1 cellular context compared by ENCODE assay signal in the genomic region with DNA sequence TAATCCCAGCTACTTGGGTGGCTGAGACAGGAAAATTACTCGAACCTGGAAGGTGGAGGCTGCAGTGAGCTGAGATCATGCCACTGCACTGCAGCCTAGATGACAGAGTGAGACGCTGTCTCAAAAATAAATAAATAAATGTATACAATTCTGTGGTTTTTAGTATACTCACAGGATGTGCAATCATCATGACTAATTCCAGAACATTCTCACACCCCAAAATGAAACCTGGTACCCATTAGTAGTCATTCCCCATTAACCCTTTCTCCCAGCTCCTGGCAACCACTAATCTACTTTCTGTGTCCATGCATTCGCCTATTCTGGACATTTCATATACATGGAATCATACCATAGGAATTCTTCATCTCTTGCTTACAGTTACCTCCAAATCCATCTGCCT.
TF ChIP-seq lines count a peak whose summit lies in the region.

No MANE protein-coding gene starts in this region.

TF ChIP-seq in GM12878, 131 proteins besides CTCF, POLR2A, EP300 and RAD21 (continued from another document):
- TF ChIP-seq TCF7 (IDR thresholded peaks at IDR 0.05; ENCODE audit: borderline replicate concordance) (no peak), RB1 (IDR thresholded peaks at IDR 0.05; ENCODE audit: borderline replicate concordance) (no peak), IRF4 (IDR thresholded peaks at IDR 0.05; ENCODE audit: low read depth, low read length) (peak; percentile 58; the same call in 1 of the 2 replicates), BCL11A (IDR thresholded peaks at IDR 0.05; ENCODE audit: low read depth, low read length) (peak; percentile 48; the same call in 1 of the 2 replicates), SIX5 (IDR thresholded peaks at IDR 0.05; ENCODE audit: low read depth, low read length, severe bottlenecking) (no peak), CBFB (IDR thresholded peaks at IDR 0.05; ENCODE audit: low read depth) (peak; percentile 39; the same call in 1 of the 2 replicates), NR2C1 (IDR thresholded peaks at IDR 0.05) (no peak), FOXM1 (IDR thresholded peaks at IDR 0.05; ENCODE audit: low read depth, low read length) (peak; percentile 49; the same call in 1 of the 2 replicates), RUNX3 (IDR thresholded peaks at IDR 0.05; ENCODE audit: low read length) (peak; percentile 85), CBX3 (IDR thresholded peaks at IDR 0.05; ENCODE audit: borderline replicate concordance, low read depth) (no peak), YY1 (IDR thresholded peaks at IDR 0.05; ENCODE audit: low read depth, low read length) (no peak), NFIC (IDR thresholded peaks at IDR 0.05; ENCODE audit: low read depth, low read length) (peak; percentile 62; the same call in 1 of the 2 replicates), ESRRA (IDR thresholded peaks at IDR 0.05; ENCODE audit: low read length) (no peak), CBX5 (IDR thresholded peaks at IDR 0.05; ENCODE audit: low read depth) (no peak), EED (IDR thresholded peaks at IDR 0.05; ENCODE audit: low read depth) (peak; percentile 39; the same call in 1 of the 2 replicates), PML (IDR thresholded peaks at IDR 0.05; ENCODE audit: low read length) (no peak), YBX1 (IDR thresholded peaks at IDR 0.05) (no peak), WRNIP1 (IDR thresholded peaks at IDR 0.05; ENCODE audit: borderline replicate concordance, low read depth, low read length) (no peak), STAT3 (IDR thresholded peaks at IDR 0.05; ENCODE audit: low read depth, low read length) (no peak), EZH2 (IDR thresholded peaks at IDR 0.05; ENCODE audit: borderline replicate concordance, control insufficient read depth, low read depth, low read length) (no peak), MTA2 (IDR thresholded peaks at IDR 0.05; ENCODE audit: low read depth) (0 out of 2 replicates have a peak, but pooled peaks have one; percentile 17), ZNF384 (IDR thresholded peaks at IDR 0.05; ENCODE audit: borderline replicate concordance, low read depth, low read length) (no peak), HDAC2 (IDR thresholded peaks at IDR 0.05) (no peak), JUNB (IDR thresholded peaks at IDR 0.05) (peak; percentile 64), NFYA (IDR thresholded peaks at IDR 0.05; ENCODE audit: borderline replicate concordance, low read depth, low read length) (no peak)
- TF ChIP-seq, protein P1, sequence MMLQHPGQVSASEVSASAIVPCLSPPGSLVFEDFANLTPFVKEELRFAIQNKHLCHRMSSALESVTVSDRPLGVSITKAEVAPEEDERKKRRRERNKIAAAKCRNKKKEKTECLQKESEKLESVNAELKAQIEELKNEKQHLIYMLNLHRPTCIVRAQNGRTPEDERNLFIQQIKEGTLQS (IDR thresholded peaks at IDR 0.05; ENCODE audit: borderline replicate concordance, extremely low read depth, low read depth, low read length): no peak
- TF ChIP-seq, protein P2, sequence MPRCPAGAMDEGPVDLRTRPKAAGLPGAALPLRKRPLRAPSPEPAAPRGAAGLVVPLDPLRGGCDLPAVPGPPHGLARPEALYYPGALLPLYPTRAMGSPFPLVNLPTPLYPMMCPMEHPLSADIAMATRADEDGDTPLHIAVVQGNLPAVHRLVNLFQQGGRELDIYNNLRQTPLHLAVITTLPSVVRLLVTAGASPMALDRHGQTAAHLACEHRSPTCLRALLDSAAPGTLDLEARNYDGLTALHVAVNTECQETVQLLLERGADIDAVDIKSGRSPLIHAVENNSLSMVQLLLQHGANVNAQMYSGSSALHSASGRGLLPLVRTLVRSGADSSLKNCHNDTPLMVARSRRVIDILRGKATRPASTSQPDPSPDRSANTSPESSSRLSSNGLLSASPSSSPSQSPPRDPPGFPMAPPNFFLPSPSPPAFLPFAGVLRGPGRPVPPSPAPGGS (IDR thresholded peaks at IDR 0.05; ENCODE audit: borderline replicate concordance, insufficient read depth, low read depth, low read length, poor library complexity, severe bottlenecking): peak; percentile 41
- TF ChIP-seq, protein P3, sequence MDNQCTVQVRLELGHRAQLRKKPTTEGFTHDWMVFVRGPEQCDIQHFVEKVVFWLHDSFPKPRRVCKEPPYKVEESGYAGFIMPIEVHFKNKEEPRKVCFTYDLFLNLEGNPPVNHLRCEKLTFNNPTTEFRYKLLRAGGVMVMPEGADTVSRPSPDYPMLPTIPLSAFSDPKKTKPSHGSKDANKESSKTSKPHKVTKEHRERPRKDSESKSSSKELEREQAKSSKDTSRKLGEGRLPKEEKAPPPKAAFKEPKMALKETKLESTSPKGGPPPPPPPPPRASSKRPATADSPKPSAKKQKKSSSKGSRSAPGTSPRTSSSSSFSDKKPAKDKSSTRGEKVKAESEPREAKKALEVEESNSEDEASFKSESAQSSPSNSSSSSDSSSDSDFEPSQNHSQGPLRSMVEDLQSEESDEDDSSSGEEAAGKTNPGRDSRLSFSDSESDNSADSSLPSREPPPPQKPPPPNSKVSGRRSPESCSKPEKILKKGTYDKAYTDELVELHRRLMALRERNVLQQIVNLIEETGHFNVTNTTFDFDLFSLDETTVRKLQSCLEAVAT (IDR thresholded peaks at IDR 0.05): no peak
- TF ChIP-seq, protein P4, sequence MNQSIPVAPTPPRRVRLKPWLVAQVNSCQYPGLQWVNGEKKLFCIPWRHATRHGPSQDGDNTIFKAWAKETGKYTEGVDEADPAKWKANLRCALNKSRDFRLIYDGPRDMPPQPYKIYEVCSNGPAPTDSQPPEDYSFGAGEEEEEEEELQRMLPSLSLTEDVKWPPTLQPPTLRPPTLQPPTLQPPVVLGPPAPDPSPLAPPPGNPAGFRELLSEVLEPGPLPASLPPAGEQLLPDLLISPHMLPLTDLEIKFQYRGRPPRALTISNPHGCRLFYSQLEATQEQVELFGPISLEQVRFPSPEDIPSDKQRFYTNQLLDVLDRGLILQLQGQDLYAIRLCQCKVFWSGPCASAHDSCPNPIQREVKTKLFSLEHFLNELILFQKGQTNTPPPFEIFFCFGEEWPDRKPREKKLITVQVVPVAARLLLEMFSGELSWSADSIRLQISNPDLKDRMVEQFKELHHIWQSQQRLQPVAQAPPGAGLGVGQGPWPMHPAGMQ (IDR thresholded peaks at IDR 0.05; ENCODE audit: borderline replicate concordance): no peak
- TF ChIP-seq, protein P5, sequence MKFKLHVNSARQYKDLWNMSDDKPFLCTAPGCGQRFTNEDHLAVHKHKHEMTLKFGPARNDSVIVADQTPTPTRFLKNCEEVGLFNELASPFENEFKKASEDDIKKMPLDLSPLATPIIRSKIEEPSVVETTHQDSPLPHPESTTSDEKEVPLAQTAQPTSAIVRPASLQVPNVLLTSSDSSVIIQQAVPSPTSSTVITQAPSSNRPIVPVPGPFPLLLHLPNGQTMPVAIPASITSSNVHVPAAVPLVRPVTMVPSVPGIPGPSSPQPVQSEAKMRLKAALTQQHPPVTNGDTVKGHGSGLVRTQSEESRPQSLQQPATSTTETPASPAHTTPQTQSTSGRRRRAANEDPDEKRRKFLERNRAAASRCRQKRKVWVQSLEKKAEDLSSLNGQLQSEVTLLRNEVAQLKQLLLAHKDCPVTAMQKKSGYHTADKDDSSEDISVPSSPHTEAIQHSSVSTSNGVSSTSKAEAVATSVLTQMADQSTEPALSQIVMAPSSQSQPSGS (IDR thresholded peaks at IDR 0.05; ENCODE audit: low read length): peak; percentile 44; the same call in 1 of the 2 replicates
- TF ChIP-seq, protein P6, sequence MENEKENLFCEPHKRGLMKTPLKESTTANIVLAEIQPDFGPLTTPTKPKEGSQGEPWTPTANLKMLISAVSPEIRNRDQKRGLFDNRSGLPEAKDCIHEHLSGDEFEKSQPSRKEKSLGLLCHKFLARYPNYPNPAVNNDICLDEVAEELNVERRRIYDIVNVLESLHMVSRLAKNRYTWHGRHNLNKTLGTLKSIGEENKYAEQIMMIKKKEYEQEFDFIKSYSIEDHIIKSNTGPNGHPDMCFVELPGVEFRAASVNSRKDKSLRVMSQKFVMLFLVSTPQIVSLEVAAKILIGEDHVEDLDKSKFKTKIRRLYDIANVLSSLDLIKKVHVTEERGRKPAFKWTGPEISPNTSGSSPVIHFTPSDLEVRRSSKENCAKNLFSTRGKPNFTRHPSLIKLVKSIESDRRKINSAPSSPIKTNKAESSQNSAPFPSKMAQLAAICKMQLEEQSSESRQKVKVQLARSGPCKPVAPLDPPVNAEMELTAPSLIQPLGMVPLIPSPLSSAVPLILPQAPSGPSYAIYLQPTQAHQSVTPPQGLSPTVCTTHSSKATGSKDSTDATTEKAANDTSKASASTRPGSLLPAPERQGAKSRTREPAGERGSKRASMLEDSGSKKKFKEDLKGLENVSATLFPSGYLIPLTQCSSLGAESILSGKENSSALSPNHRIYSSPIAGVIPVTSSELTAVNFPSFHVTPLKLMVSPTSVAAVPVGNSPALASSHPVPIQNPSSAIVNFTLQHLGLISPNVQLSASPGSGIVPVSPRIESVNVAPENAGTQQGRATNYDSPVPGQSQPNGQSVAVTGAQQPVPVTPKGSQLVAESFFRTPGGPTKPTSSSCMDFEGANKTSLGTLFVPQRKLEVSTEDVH (IDR thresholded peaks at IDR 0.05; ENCODE audit: low read depth, partially characterized antibody): no peak
- TF ChIP-seq, protein P7, sequence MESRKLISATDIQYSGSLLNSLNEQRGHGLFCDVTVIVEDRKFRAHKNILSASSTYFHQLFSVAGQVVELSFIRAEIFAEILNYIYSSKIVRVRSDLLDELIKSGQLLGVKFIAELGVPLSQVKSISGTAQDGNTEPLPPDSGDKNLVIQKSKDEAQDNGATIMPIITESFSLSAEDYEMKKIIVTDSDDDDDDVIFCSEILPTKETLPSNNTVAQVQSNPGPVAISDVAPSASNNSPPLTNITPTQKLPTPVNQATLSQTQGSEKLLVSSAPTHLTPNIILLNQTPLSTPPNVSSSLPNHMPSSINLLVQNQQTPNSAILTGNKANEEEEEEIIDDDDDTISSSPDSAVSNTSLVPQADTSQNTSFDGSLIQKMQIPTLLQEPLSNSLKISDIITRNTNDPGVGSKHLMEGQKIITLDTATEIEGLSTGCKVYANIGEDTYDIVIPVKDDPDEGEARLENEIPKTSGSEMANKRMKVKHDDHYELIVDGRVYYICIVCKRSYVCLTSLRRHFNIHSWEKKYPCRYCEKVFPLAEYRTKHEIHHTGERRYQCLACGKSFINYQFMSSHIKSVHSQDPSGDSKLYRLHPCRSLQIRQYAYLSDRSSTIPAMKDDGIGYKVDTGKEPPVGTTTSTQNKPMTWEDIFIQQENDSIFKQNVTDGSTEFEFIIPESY (IDR thresholded peaks at IDR 0.05): no peak
- TF ChIP-seq, protein P8, sequence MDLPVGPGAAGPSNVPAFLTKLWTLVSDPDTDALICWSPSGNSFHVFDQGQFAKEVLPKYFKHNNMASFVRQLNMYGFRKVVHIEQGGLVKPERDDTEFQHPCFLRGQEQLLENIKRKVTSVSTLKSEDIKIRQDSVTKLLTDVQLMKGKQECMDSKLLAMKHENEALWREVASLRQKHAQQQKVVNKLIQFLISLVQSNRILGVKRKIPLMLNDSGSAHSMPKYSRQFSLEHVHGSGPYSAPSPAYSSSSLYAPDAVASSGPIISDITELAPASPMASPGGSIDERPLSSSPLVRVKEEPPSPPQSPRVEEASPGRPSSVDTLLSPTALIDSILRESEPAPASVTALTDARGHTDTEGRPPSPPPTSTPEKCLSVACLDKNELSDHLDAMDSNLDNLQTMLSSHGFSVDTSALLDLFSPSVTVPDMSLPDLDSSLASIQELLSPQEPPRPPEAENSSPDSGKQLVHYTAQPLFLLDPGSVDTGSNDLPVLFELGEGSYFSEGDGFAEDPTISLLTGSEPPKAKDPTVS (IDR thresholded peaks at IDR 0.05; ENCODE audit: low read depth, low read length): no peak
